In the genomic region with DNA sequence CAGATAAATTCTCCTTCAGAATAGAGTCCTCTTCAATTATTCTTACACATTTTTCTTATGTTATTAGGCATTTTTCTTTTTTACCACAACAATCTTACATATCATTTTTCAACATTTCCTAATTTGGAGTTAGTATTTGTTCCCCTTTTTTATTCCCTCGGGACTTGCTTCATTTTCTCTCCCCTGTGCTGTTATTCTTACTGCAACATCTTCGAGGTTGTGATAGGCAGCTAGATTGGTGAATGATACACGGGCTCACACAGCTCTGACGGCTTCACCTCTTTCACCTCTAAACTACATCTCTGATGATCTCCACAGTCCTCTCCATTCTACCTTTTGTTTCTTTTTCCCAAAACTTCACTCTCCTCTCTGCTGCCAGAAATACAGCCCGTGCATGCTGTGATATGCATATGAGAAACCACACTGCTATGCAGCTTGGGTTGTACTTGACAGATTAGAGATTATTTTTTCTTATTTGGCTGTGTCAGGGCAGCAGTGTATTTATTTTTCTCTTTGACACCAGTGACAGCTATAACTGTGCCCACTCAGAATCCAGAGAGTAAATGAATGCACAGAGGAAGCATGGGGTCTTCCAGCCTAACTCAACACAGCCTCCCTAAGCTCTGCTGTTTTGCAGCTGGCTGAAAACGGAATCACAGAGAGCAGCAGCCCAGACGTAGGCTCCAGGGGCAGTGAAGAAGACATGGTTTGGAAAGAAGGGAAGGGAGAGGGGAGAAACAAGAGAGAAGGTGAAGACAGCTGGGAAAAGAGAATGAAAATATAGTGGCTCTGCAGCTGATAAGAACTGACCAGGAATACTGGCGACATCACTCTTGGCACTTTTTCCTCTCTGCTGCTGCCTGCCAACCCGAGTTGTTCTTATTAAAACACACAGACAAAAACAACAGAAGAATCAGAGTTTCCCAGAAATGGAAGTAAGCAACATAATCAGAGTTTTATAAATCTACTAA, we compare ENCODE assay signal across 11 cellular contexts.
DNase-seq lines count a peak whose midpoint lies in the region; ATAC-seq and TF ChIP-seq lines count a peak whose summit lies in the region.
"Had no signal": no experiment of that assay in that cellular context is flagged by ENCODE, and none has a peak within 500 bp of the region (broad histone marks: within the 10 kb centered on the region; RNA-seq: fewer than 3 reads in every experiment).

No MANE protein-coding gene starts in this region.

- no peak overlapping the region for H3K27ac Mint-ChIP-seq in MCF 10A (ENCODE audit: low read depth, unreplicated experiment)

- POLR2A ChIA-PET in MCF 10A (lab: Yijun Ruan, JAX), result interaction anchor here (1.1 kb wide), 1 partner anchor 11 kb away, joined by 6 read pairs; no protein-coding TSS in a partner anchor

- TF ChIP-seq POLR2A in breast epithelium (IDR thresholded peaks at IDR 0.05), result no peak
- TF ChIP-seq POLR2A in esophagus squamous epithelium (IDR thresholded peaks at IDR 0.05), result no peak
- TF ChIP-seq POLR2A in uterus (IDR thresholded peaks at IDR 0.05), result no peak

- H3K4me1 Mint-ChIP-seq in MCF 10A (ENCODE audit: insufficient read depth, unreplicated experiment), result peaks cover 4% of the 10 kb centered on the region

- H3K27me3 ChIP-seq in breast epithelium (no peaks in the 10 kb centered on the region), esophagus squamous epithelium (no peaks in the 10 kb centered on the region), uterus (no peaks in the 10 kb centered on the region)

- no peak for ATAC-seq in GM19324 (IDR thresholded peaks at IDR 0.05; ENCODE audit: low FRiP score, unreplicated experiment)
- ATAC-seq in HG03354 (IDR thresholded peaks at IDR 0.05; ENCODE audit: poor library complexity, severe bottlenecking, unreplicated experiment), result no peak
- no peak for ATAC-seq in GM21786 (IDR thresholded peaks at IDR 0.05; ENCODE audit: unreplicated experiment)

- H3K27me3 Mint-ChIP-seq in MCF 10A (ENCODE audit: insufficient read depth, unreplicated experiment), result no peaks in the 10 kb centered on the region

- BruUV-seq in MCF 10A (replicated peaks; lab: Mats Ljungman, UMichigan), result no TSS peak

- no peaks in the 10 kb centered on the region for H3K36me3 Mint-ChIP-seq in MCF 10A (ENCODE audit: insufficient read depth, unreplicated experiment)

- intact Hi-C loops in breast epithelium (cut with DNase I; ENCODE audit: low total_unique reads), result no loop called here
- intact Hi-C loops in MCF 10A (cut with micrococcal nuclease), result no loop called here
- intact Hi-C loops in esophagus squamous epithelium (cut with DNase I), result no loop called here
- intact Hi-C loops in uterus (cut with DNase I; ENCODE audit: low total_unique reads), result no loop called here

- no peak overlapping the region for H3K4me3 Mint-ChIP-seq in MCF 10A (ENCODE audit: unreplicated experiment)

- WGBS in esophagus squamous epithelium, 2 donors, result 19 to 21% methylated on average over 9 of the region's 9 CpGs

- H3K4me1 ChIP-seq in breast epithelium (no peaks in the 10 kb centered on the region), esophagus squamous epithelium (peaks cover 4 to 24% (median 9%) of the 10 kb centered on the region in 3 donors), uterus (no peaks in the 10 kb centered on the region)

- H3K27ac ChIP-seq in breast epithelium, result peak overlapping the region in 1 of 2 donors; percentile 49
- H3K27ac ChIP-seq in esophagus squamous epithelium, result peak overlapping the region in 3 of 4 donors; percentile 36 to 72 (median 63)
- H3K27ac ChIP-seq in uterus, result peak overlapping the region; percentile 33 to 69
- H3K27ac ChIP-seq: SK-N-MC had no signal

- H3K4me3 ChIP-seq in breast epithelium, result peak overlapping the region; percentile 10 to 47 (median 15)
- peak overlapping the region in 3 of 4 donors; percentile 7 to 51 (median 12) for H3K4me3 ChIP-seq in esophagus squamous epithelium
- H3K4me3 ChIP-seq in uterus, result peak overlapping the region; percentile 8 to 9
- H3K4me3 ChIP-seq: SK-N-MC had no signal

- DNase-seq in breast epithelium (ENCODE audit: low spot score in 2 of 2) (peak in 1 of 2 donors; percentile 20), MCF 10A (ENCODE audit: unreplicated experiment) (no peak), esophagus squamous epithelium (lab: John Stamatoyannopoulos, UW) (no peak), myocyte (ENCODE audit: low read depth) (peak; percentile 68), uterus (peak; percentile 35 to 44)
- DNase-seq: islet precursor cell, NCI-H187 had no signal

- peaks cover 10% of the 10 kb centered on the region for H3K9me3 Mint-ChIP-seq in MCF 10A (ENCODE audit: unreplicated experiment)

- H3K36me3 ChIP-seq in breast epithelium (no peaks in the 10 kb centered on the region), esophagus squamous epithelium (peaks cover 0 to 7% (median 0%) of the 10 kb centered on the region in 3 donors), uterus (no peaks in the 10 kb centered on the region)

- CTCF ChIA-PET in MCF 10A (lab: Yijun Ruan, JAX), result interaction anchor here (0.5 to 1.4 kb wide), 4 partner anchors 12 to 142 kb away, joined by 3 to 4 read pairs (median 3); no protein-coding TSS in a partner anchor

- H3K9me3 ChIP-seq in breast epithelium, result no peaks in the 10 kb centered on the region
- H3K9me3 ChIP-seq in esophagus squamous epithelium, result no peaks in the 10 kb centered on the region
- no peaks in the 10 kb centered on the region for H3K9me3 ChIP-seq in uterus

- no peak for TF ChIP-seq CTCF in breast epithelium (IDR thresholded peaks at IDR 0.05)
- no peak for TF ChIP-seq CTCF in MCF 10A (IDR thresholded peaks at IDR 0.05; ENCODE audit: unreplicated experiment)
- TF ChIP-seq CTCF in esophagus squamous epithelium (IDR thresholded peaks at IDR 0.05), result no peak
- no peak for TF ChIP-seq CTCF in uterus (IDR thresholded peaks at IDR 0.05)

Comparison
In these comparisons a context has a peak if more than half of its experiments do, and no peak if none do; other contexts are left out.
1. DNase-seq: peak in myocyte (single experiment) and uterus (2 of 2); none in MCF 10A (single experiment) and esophagus squamous epithelium (single experiment).
2. Peak in every context shown above with its lines, with median percentiles within 50 percentile points of each other: H3K4me3 ChIP-seq.